Comparison of ENCODE assay signal across 10 cellular contexts in genomic region chr10:88926484-88927249, GRCh38. TPM values are rescaled to one million over a fixed set of nuclear protein-coding genes. Genes with fewer than 3 reads are reported as not detected.
DNase-seq lines count a peak whose midpoint lies in the region; ATAC-seq and TF ChIP-seq lines count a peak whose summit lies in the region.
"Had no signal": no experiment of that assay in that cellular context is flagged by ENCODE, and none has a peak within 500 bp of the region (broad histone marks: within the 10 kb centered on the region; RNA-seq: fewer than 3 reads in every experiment).

No MANE protein-coding gene starts in this region.

- H3K9me3 ChIP-seq in lung (ENCODE audit: control insufficient read depth in 2 of 2, insufficient read depth in 1 of 2, low read length in 1 of 2): no peaks in the 10 kb centered on the region
- H3K9me3 ChIP-seq in vagina: no peaks in the 10 kb centered on the region

- H3K4me1 ChIP-seq in lung (ENCODE audit: control insufficient read depth in 2 of 2, insufficient read depth in 2 of 2, low read length in 2 of 2): peaks cover 0 to 6% of the 10 kb centered on the region in 2 donors
- peaks cover 21% of the 10 kb centered on the region for H3K4me1 ChIP-seq in vagina

- H3K4me3 ChIP-seq in lung: no peak overlapping the region
- H3K4me3 ChIP-seq in vagina: no peak overlapping the region

- no peaks in the 10 kb centered on the region for H3K27me3 Mint-ChIP-seq in activated CD8-positive, alpha-beta T cell treated with anti-CD3 and anti-CD28 coated beads, Interleukin-2, amount 10 ng/mL, durations not matched to agents 7 days and 5 days (ENCODE audit: low read depth)
- no peaks in the 10 kb centered on the region for H3K27me3 Mint-ChIP-seq in activated CD8-positive, alpha-beta T cell treated with anti-CD3 and anti-CD28 coated beads for 36 hours
- no peaks in the 10 kb centered on the region for H3K27me3 Mint-ChIP-seq in activated T-helper 1 cell treated with anti-CD3 and anti-CD28 coated beads, Interleukin-12 subunit alpha, Interleukin-12 subunit beta, Interleukin-2, Interleukin-4 antibody, amounts not matched to agents 30 ng/mL and 10 ng/mL and 1 ng/mL, durations not matched to agents 14 hours and 24 hours and 36 hours (ENCODE audit: insufficient read depth)

- H3K4me1 Mint-ChIP-seq in activated CD8-positive, alpha-beta T cell treated with anti-CD3 and anti-CD28 coated beads, Interleukin-2, amount 10 ng/mL, durations not matched to agents 7 days and 5 days (ENCODE audit: low read depth): no peaks in the 10 kb centered on the region
- H3K4me1 Mint-ChIP-seq in activated CD8-positive, alpha-beta T cell treated with anti-CD3 and anti-CD28 coated beads for 36 hours (ENCODE audit: low read depth): peaks cover 6% of the 10 kb centered on the region
- H3K4me1 Mint-ChIP-seq in activated T-helper 1 cell treated with anti-CD3 and anti-CD28 coated beads, Interleukin-12 subunit alpha, Interleukin-12 subunit beta, Interleukin-2, Interleukin-4 antibody, amounts not matched to agents 30 ng/mL and 10 ng/mL and 1 ng/mL, durations not matched to agents 14 hours and 24 hours and 36 hours (ENCODE audit: low read depth): peaks cover 10% of the 10 kb centered on the region

- H3K27ac ChIP-seq in lung (ENCODE audit: low read depth in 1 of 2, low read length in 1 of 2) (peak overlapping the region in 1 of 2 donors; percentile 66), vagina (peak overlapping the region; percentile 49)
- H3K27ac ChIP-seq: C4-2B had no signal

- peaks cover 64% of the 10 kb centered on the region for H3K36me3 Mint-ChIP-seq in activated CD8-positive, alpha-beta T cell treated with anti-CD3 and anti-CD28 coated beads, Interleukin-2, amount 10 ng/mL, durations not matched to agents 7 days and 5 days (ENCODE audit: low read depth)
- peaks cover 54% of the 10 kb centered on the region for H3K36me3 Mint-ChIP-seq in activated CD8-positive, alpha-beta T cell treated with anti-CD3 and anti-CD28 coated beads for 36 hours (ENCODE audit: low read depth)
- peaks cover 36% of the 10 kb centered on the region for H3K36me3 Mint-ChIP-seq in activated T-helper 1 cell treated with anti-CD3 and anti-CD28 coated beads, Interleukin-12 subunit alpha, Interleukin-12 subunit beta, Interleukin-2, Interleukin-4 antibody, amounts not matched to agents 30 ng/mL and 10 ng/mL and 1 ng/mL, durations not matched to agents 14 hours and 24 hours and 36 hours (ENCODE audit: low read depth)

- ATAC-seq in activated CD8-positive, alpha-beta T cell treated with anti-CD3 and anti-CD28 coated beads, Interleukin-2, amount 10 ng/mL, durations not matched to agents 7 days and 5 days: no peak
- ATAC-seq in activated CD8-positive, alpha-beta T cell treated with anti-CD3 and anti-CD28 coated beads for 36 hours: no peak
- ATAC-seq in lung (ENCODE audit: insufficient read depth, low FRiP score): peak; percentile 75

- no peaks in the 10 kb centered on the region for H3K9me3 Mint-ChIP-seq in activated CD8-positive, alpha-beta T cell treated with anti-CD3 and anti-CD28 coated beads, Interleukin-2, amount 10 ng/mL, durations not matched to agents 7 days and 5 days (ENCODE audit: insufficient read depth)
- H3K9me3 Mint-ChIP-seq in activated CD8-positive, alpha-beta T cell treated with anti-CD3 and anti-CD28 coated beads for 36 hours: no peaks in the 10 kb centered on the region
- no peaks in the 10 kb centered on the region for H3K9me3 Mint-ChIP-seq in activated T-helper 1 cell treated with anti-CD3 and anti-CD28 coated beads, Interleukin-12 subunit alpha, Interleukin-12 subunit beta, Interleukin-2, Interleukin-4 antibody, amounts not matched to agents 30 ng/mL and 10 ng/mL and 1 ng/mL, durations not matched to agents 14 hours and 24 hours and 36 hours

- POLR2A ChIA-PET in activated CD8-positive, alpha-beta T cell treated with anti-CD3 and anti-CD28 coated beads, Interleukin-2, amount 10 ng/mL, durations not matched to agents 7 days and 5 days (lab: Charles Lee): no interaction called here
- POLR2A ChIA-PET in activated CD8-positive, alpha-beta T cell treated with anti-CD3 and anti-CD28 coated beads for 36 hours (lab: Charles Lee): no interaction called here

- 39 to 50% methylated on average over 4 of the region's 4 CpGs for WGBS in lung, 2 donors

- H3K36me3 ChIP-seq in lung (ENCODE audit: control insufficient read depth in 2 of 2, insufficient read depth in 2 of 2, low read length in 2 of 2) (no peaks in the 10 kb centered on the region), vagina (no peaks in the 10 kb centered on the region)

- TF ChIP-seq CTCF in activated CD8-positive, alpha-beta T cell treated with anti-CD3 and anti-CD28 coated beads for 36 hours (IDR thresholded peaks at IDR 0.05): no peak
- TF ChIP-seq CTCF in lung (IDR thresholded peaks at IDR 0.05; ENCODE audit: control extremely low read depth, extremely low read depth) (no peak), vagina (IDR thresholded peaks at IDR 0.05) (no peak)

- TF ChIP-seq POLR2A in vagina (IDR thresholded peaks at IDR 0.05): no peak

- CTCF ChIA-PET in activated CD8-positive, alpha-beta T cell treated with anti-CD3 and anti-CD28 coated beads, Interleukin-2, amount 10 ng/mL, durations not matched to agents 7 days and 5 days (lab: Charles Lee): interaction anchor here (0.6 to 9.6 kb wide), 4 partner anchors 8 to 344 kb away, joined by 3 to 281 read pairs (median 6); partner anchors contain the start of gene FAS
- CTCF ChIA-PET in activated CD8-positive, alpha-beta T cell treated with anti-CD3 and anti-CD28 coated beads for 36 hours (lab: Charles Lee): interaction anchor here (0.6 to 12.5 kb wide), 2 partner anchors 12 to 90 kb away, joined by 4 to 432 read pairs; no protein-coding TSS in a partner anchor

- H3K4me3 Mint-ChIP-seq in activated CD8-positive, alpha-beta T cell treated with anti-CD3 and anti-CD28 coated beads, Interleukin-2, amount 10 ng/mL, durations not matched to agents 7 days and 5 days: no peak overlapping the region
- H3K4me3 Mint-ChIP-seq in activated CD8-positive, alpha-beta T cell treated with anti-CD3 and anti-CD28 coated beads for 36 hours: no peak overlapping the region
- H3K4me3 Mint-ChIP-seq in activated T-helper 1 cell treated with anti-CD3 and anti-CD28 coated beads, Interleukin-12 subunit alpha, Interleukin-12 subunit beta, Interleukin-2, Interleukin-4 antibody, amounts not matched to agents 30 ng/mL and 10 ng/mL and 1 ng/mL, durations not matched to agents 14 hours and 24 hours and 36 hours: no peak overlapping the region

- intact Hi-C loops in activated CD8-positive, alpha-beta T cell treated with anti-CD3 and anti-CD28 coated beads for 36 hours (cut with micrococcal nuclease): no loop called here
- intact Hi-C loops in vagina (cut with DNase I): no loop called here
- intact Hi-C loops in activated T-helper 1 cell treated with anti-CD3 and anti-CD28 coated beads, Interleukin-12 subunit alpha, Interleukin-12 subunit beta, Interleukin-2, Interleukin-4 antibody, amounts not matched to agents 30 ng/mL and 10 ng/mL and 1 ng/mL, durations not matched to agents 14 hours and 24 hours and 36 hours (cut with micrococcal nuclease): no loop called here

- H3K27ac Mint-ChIP-seq in activated CD8-positive, alpha-beta T cell treated with anti-CD3 and anti-CD28 coated beads, Interleukin-2, amount 10 ng/mL, durations not matched to agents 7 days and 5 days: peak overlapping the region; percentile 18
- no peak overlapping the region for H3K27ac Mint-ChIP-seq in activated CD8-positive, alpha-beta T cell treated with anti-CD3 and anti-CD28 coated beads for 36 hours
- no peak overlapping the region for H3K27ac Mint-ChIP-seq in activated T-helper 1 cell treated with anti-CD3 and anti-CD28 coated beads, Interleukin-12 subunit alpha, Interleukin-12 subunit beta, Interleukin-2, Interleukin-4 antibody, amounts not matched to agents 30 ng/mL and 10 ng/mL and 1 ng/mL, durations not matched to agents 14 hours and 24 hours and 36 hours

- H3K27me3 ChIP-seq in lung (ENCODE audit: control insufficient read depth, insufficient read depth) (no peaks in the 10 kb centered on the region), vagina (no peaks in the 10 kb centered on the region)

- no peak for DNase-seq in activated CD8-positive, alpha-beta T cell treated with anti-CD3 and anti-CD28 coated beads, Interleukin-2, amount 10 ng/mL, durations not matched to agents 7 days and 5 days
- DNase-seq in activated CD8-positive, alpha-beta T cell treated with anti-CD3 and anti-CD28 coated beads for 36 hours: no peak
- DNase-seq in brain pericyte (ENCODE audit: low read depth, low spot score) (peak; percentile 81), lung (ENCODE audit: low spot score) (no peak), vagina (ENCODE audit: extremely low spot score in 2 of 2) (no peak), HuH-7.5 (ENCODE audit: low spot score) (no peak), DMS114 treated with DMSO at 0.1 percent for 48 hours (lab: John Stamatoyannopoulos, UW; ENCODE audit: unreplicated experiment) (no peak)
- no peak for DNase-seq in activated T-helper 1 cell treated with anti-CD3 and anti-CD28 coated beads, Interleukin-12 subunit alpha, Interleukin-12 subunit beta, Interleukin-2, Interleukin-4 antibody, amounts not matched to agents 30 ng/mL and 10 ng/mL and 1 ng/mL, durations not matched to agents 14 hours and 24 hours and 36 hours (ENCODE audit: low spot score)
- DNase-seq: NCI-H2171 treated with DMSO at 0.1 percent for 48 hours had no signal

RNA-seq across cellular contexts. Expression of gene ACTA2, which starts 25.9 kb away (rescaled TPM):
- 10 to 100 TPM; 12.9 to 15.0 TPM for total RNA-seq in activated CD8-positive, alpha-beta T cell treated with anti-CD3 and anti-CD28 coated beads, Interleukin-2, amount 10 ng/mL, durations not matched to agents 7 days and 5 days
- total RNA-seq in activated CD8-positive, alpha-beta T cell treated with anti-CD3 and anti-CD28 coated beads for 36 hours: 10 to 100 TPM; 13.3 to 14.9 TPM
- total RNA-seq in lung: 100 to 1,000 TPM; 291 to 485 TPM
- 100 to 1,000 TPM; 186 to 206 TPM for polyA plus RNA-seq in lung
- 1,162 TPM for total RNA-seq in vagina
- total RNA-seq in activated T-helper 1 cell treated with anti-CD3 and anti-CD28 coated beads, Interleukin-12 subunit alpha, Interleukin-12 subunit beta, Interleukin-2, Interleukin-4 antibody, amounts not matched to agents 30 ng/mL and 10 ng/mL and 1 ng/mL, durations not matched to agents 14 hours and 24 hours and 36 hours: 10.9 and 12.2 TPM in 2 replicates

RNA-seq across cellular contexts. Expression of gene STAMBPL1, which starts 46.6 kb away (rescaled TPM):
- 10 to 100 TPM; 67.6 TPM for total RNA-seq in activated CD8-positive, alpha-beta T cell treated with anti-CD3 and anti-CD28 coated beads, Interleukin-2, amount 10 ng/mL, durations not matched to agents 7 days and 5 days
- 10 to 100 TPM; 71.1 to 76.5 TPM for total RNA-seq in activated CD8-positive, alpha-beta T cell treated with anti-CD3 and anti-CD28 coated beads for 36 hours
- total RNA-seq in lung (10 to 100 TPM in 1 of 2 donors, 1 to 10 TPM in 1; 7.4 to 24.5 TPM), vagina (15.7 TPM)
- polyA plus RNA-seq in lung: 1 to 10 TPM; 1.7 to 2.7 TPM
- 36.1 and 37.5 TPM in 2 replicates for total RNA-seq in activated T-helper 1 cell treated with anti-CD3 and anti-CD28 coated beads, Interleukin-12 subunit alpha, Interleukin-12 subunit beta, Interleukin-2, Interleukin-4 antibody, amounts not matched to agents 30 ng/mL and 10 ng/mL and 1 ng/mL, durations not matched to agents 14 hours and 24 hours and 36 hours

Comparison
In these comparisons a context has a peak if more than half of its experiments do, and no peak if none do; other contexts are left out.
1. RNA of gene ACTA2, which starts 25.9 kb away (total RNA-seq): 1,162 TPM in vagina (single experiment) and 291 to 485 TPM in lung; 12.9 to 15.0 TPM in activated CD8-positive, alpha-beta T cell treated with anti-CD3 and anti-CD28 coated beads, Interleukin-2, amount 10 ng/mL, durations not matched to agents 7 days and 5 days, 13.3 to 14.9 TPM in activated CD8-positive, alpha-beta T cell treated with anti-CD3 and anti-CD28 coated beads for 36 hours and 10.9 to 12.2 TPM in activated T-helper 1 cell treated with anti-CD3 and anti-CD28 coated beads, Interleukin-12 subunit alpha, Interleukin-12 subunit beta, Interleukin-2, Interleukin-4 antibody, amounts not matched to agents 30 ng/mL and 10 ng/mL and 1 ng/mL, durations not matched to agents 14 hours and 24 hours and 36 hours; every median in the first group is over 10 times any median in the second.